In the genomic region with DNA sequence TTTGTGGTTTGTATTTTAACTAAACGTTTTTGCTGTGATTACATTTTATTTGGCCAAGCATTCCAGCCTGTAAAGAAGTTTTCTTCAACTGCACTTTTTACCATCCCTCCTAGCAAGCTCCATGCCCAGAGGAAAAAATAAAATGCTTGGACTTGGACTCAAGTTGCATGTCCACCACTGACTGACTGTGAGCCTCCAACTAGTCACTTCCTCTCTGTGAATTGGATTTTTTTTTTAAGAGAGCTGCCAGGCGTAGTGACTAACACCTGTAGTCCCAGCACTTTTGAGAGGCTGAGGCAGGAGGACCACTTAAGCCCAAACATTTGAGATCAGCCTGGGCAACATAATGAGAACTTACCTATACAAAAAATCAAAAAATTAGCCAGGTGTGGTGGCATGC, we compare ENCODE assay signal across 35 cellular contexts.
"Had no signal": no experiment of that assay in that cellular context is flagged by ENCODE, and none has a peak within 500 bp of the region (broad histone marks: within the 10 kb centered on the region; RNA-seq: fewer than 3 reads in every experiment).

No MANE protein-coding gene starts in this region.

- DNase-seq: activated CD4-positive, alpha-beta memory T cell treated with anti-CD3 and anti-CD28 coated beads for 36 hours; activated CD4-positive, alpha-beta T cell treated with anti-CD3 and anti-CD28 coated beads for 36 hours; activated CD4-positive, alpha-beta T cell treated with anti-CD3 and anti-CD28 coated beads, Interleukin-2, amount 10 ng/mL, durations not matched to agents 24 days and 14 days; activated CD4-positive, CD25-positive, alpha-beta regulatory T cell; activated CD4-positive, CD25-positive, alpha-beta regulatory T cell treated with anti-CD3 and anti-CD28 coated beads, Interleukin-2, amount 50 U/mL, for 72 hours; activated CD8-positive, alpha-beta memory T cell treated with anti-CD3 and anti-CD28 coated beads, Interleukin-2, amount 10 ng/mL, durations not matched to agents 7 days and 5 days; activated CD8-positive, alpha-beta memory T cell treated with anti-CD3 and anti-CD28 coated beads, Interleukin-2, amount 50 U/mL, for 4 hours; activated CD8-positive, alpha-beta T cell treated with anti-CD3 and anti-CD28 coated beads, Interleukin-2, amount 10 ng/mL, durations not matched to agents 7 days and 5 days; activated effector memory CD4-positive, alpha-beta T cell treated with anti-CD3 and anti-CD28 coated beads, Interleukin-2, amount 50 U/mL, for 16 hours; activated naive CD4-positive, alpha-beta T cell treated with anti-CD3 and anti-CD28 coated beads for 36 hours; activated naive CD8-positive, alpha-beta T cell treated with anti-CD3 and anti-CD28 coated beads for 36 hours; activated naive CD8-positive, alpha-beta T cell treated with anti-CD3 and anti-CD28 coated beads, Interleukin-2, amount 50 U/mL, for 24 hours; activated T-cell treated with anti-CD3 and anti-CD28 coated beads, Interleukin-2, amount 50 U/mL, for 1 hour; activated T-cell treated with anti-CD3 and anti-CD28 coated beads, Interleukin-2, amount 50 U/mL, for 48 hours; adrenal gland; amygdala; aorta; body of pancreas; dorsolateral prefrontal cortex; effector memory CD4-positive, alpha-beta T cell; endodermal cell; erythroblast; foreskin melanocyte; heart right ventricle; T-cell; T1000 had no signal

- H3K36me3 ChIP-seq: adrenal gland, esophagus muscularis mucosa, gastroesophageal sphincter, heart right ventricle had no signal

- H3K4me3 ChIP-seq: adrenal gland, body of pancreas, coronary artery, dorsolateral prefrontal cortex, esophagus muscularis mucosa, gastroesophageal sphincter, heart right ventricle had no signal

- H3K4me3 Mint-ChIP-seq: activated CD4-positive, alpha-beta memory T cell treated with anti-CD3 and anti-CD28 coated beads for 36 hours; activated CD4-positive, alpha-beta T cell treated with anti-CD3 and anti-CD28 coated beads for 36 hours; activated CD4-positive, alpha-beta T cell treated with anti-CD3 and anti-CD28 coated beads, Interleukin-2, amount 10 ng/mL, durations not matched to agents 24 days and 14 days; activated CD8-positive, alpha-beta memory T cell treated with anti-CD3 and anti-CD28 coated beads, Interleukin-2, amount 10 ng/mL, durations not matched to agents 7 days and 5 days; activated CD8-positive, alpha-beta T cell treated with anti-CD3 and anti-CD28 coated beads, Interleukin-2, amount 10 ng/mL, durations not matched to agents 7 days and 5 days; activated naive CD4-positive, alpha-beta T cell treated with anti-CD3 and anti-CD28 coated beads for 36 hours; activated naive CD4-positive, alpha-beta T cell treated with anti-CD3 and anti-CD28 coated beads, Interleukin-2, amount 50 U/mL, for 24 hours; activated naive CD8-positive, alpha-beta T cell treated with anti-CD3 and anti-CD28 coated beads for 36 hours; activated naive CD8-positive, alpha-beta T cell treated with anti-CD3 and anti-CD28 coated beads, Interleukin-2, amount 50 U/mL, for 24 hours; activated T-helper 1 cell treated with anti-CD3 and anti-CD28 coated beads, Interleukin-12 subunit alpha, Interleukin-12 subunit beta, Interleukin-2, Interleukin-4 antibody, amounts not matched to agents 30 ng/mL and 10 ng/mL and 1 ng/mL, durations not matched to agents 14 hours and 24 hours and 36 hours; central memory CD8-positive, alpha-beta T cell; dendritic cell treated with granulocyte-macrophage colony-stimulating factor and Interleukin-4, amounts not matched to agents 40 ng/mL and 50 ng/mL, for 4 days; endodermal cell; T-cell; T-helper 1 cell treated with Interleukin-12 subunit alpha and Interleukin-12 subunit beta and Interleukin-4 antibody, amounts not matched to agents 30 μg/mL and 1 μg/mL, for 36 hours had no signal

- H3K9me3 Mint-ChIP-seq: activated naive CD8-positive, alpha-beta T cell treated with anti-CD3 and anti-CD28 coated beads for 36 hours; endodermal cell had no signal

- H3K36me3 Mint-ChIP-seq: activated CD4-positive, alpha-beta memory T cell treated with anti-CD3 and anti-CD28 coated beads for 36 hours; activated CD8-positive, alpha-beta memory T cell treated with anti-CD3 and anti-CD28 coated beads, Interleukin-2, amount 10 ng/mL, durations not matched to agents 7 days and 5 days; activated naive CD4-positive, alpha-beta T cell treated with anti-CD3 and anti-CD28 coated beads, Interleukin-2, amount 50 U/mL, for 24 hours; activated naive CD8-positive, alpha-beta T cell treated with anti-CD3 and anti-CD28 coated beads for 36 hours; T-cell had no signal

- H3K27me3 ChIP-seq: adrenal gland, body of pancreas, esophagus muscularis mucosa, gastroesophageal sphincter, heart right ventricle had no signal

- H3K27me3 Mint-ChIP-seq: activated CD4-positive, alpha-beta memory T cell treated with anti-CD3 and anti-CD28 coated beads for 36 hours; activated CD4-positive, alpha-beta T cell treated with anti-CD3 and anti-CD28 coated beads for 36 hours; activated CD4-positive, alpha-beta T cell treated with anti-CD3 and anti-CD28 coated beads, Interleukin-2, amount 10 ng/mL, durations not matched to agents 24 days and 14 days; activated CD8-positive, alpha-beta memory T cell treated with anti-CD3 and anti-CD28 coated beads, Interleukin-2, amount 10 ng/mL, durations not matched to agents 7 days and 5 days; activated naive CD4-positive, alpha-beta T cell treated with anti-CD3 and anti-CD28 coated beads, Interleukin-2, amount 50 U/mL, for 24 hours; activated naive CD8-positive, alpha-beta T cell treated with anti-CD3 and anti-CD28 coated beads for 36 hours; activated naive CD8-positive, alpha-beta T cell treated with anti-CD3 and anti-CD28 coated beads, Interleukin-2, amount 50 U/mL, for 24 hours; central memory CD8-positive, alpha-beta T cell; dendritic cell treated with granulocyte-macrophage colony-stimulating factor and Interleukin-4, amounts not matched to agents 40 ng/mL and 50 ng/mL, for 4 days; T-cell had no signal

- H3K4me1 Mint-ChIP-seq: activated CD4-positive, alpha-beta T cell treated with anti-CD3 and anti-CD28 coated beads for 36 hours; activated CD4-positive, alpha-beta T cell treated with anti-CD3 and anti-CD28 coated beads, Interleukin-2, amount 10 ng/mL, durations not matched to agents 24 days and 14 days; activated CD8-positive, alpha-beta memory T cell treated with anti-CD3 and anti-CD28 coated beads, Interleukin-2, amount 10 ng/mL, durations not matched to agents 7 days and 5 days; activated naive CD4-positive, alpha-beta T cell treated with anti-CD3 and anti-CD28 coated beads, Interleukin-2, amount 50 U/mL, for 24 hours; activated naive CD8-positive, alpha-beta T cell treated with anti-CD3 and anti-CD28 coated beads for 36 hours; activated naive CD8-positive, alpha-beta T cell treated with anti-CD3 and anti-CD28 coated beads, Interleukin-2, amount 50 U/mL, for 24 hours; central memory CD8-positive, alpha-beta T cell; endodermal cell; T-cell had no signal

- H3K27ac Mint-ChIP-seq: activated CD4-positive, alpha-beta memory T cell treated with anti-CD3 and anti-CD28 coated beads for 36 hours; activated CD4-positive, alpha-beta T cell treated with anti-CD3 and anti-CD28 coated beads for 36 hours; activated CD4-positive, alpha-beta T cell treated with anti-CD3 and anti-CD28 coated beads, Interleukin-2, amount 10 ng/mL, durations not matched to agents 24 days and 14 days; activated CD8-positive, alpha-beta memory T cell treated with anti-CD3 and anti-CD28 coated beads, Interleukin-2, amount 10 ng/mL, durations not matched to agents 7 days and 5 days; activated CD8-positive, alpha-beta T cell treated with anti-CD3 and anti-CD28 coated beads, Interleukin-2, amount 10 ng/mL, durations not matched to agents 7 days and 5 days; activated naive CD4-positive, alpha-beta T cell treated with anti-CD3 and anti-CD28 coated beads for 36 hours; activated naive CD4-positive, alpha-beta T cell treated with anti-CD3 and anti-CD28 coated beads, Interleukin-2, amount 50 U/mL, for 24 hours; activated naive CD8-positive, alpha-beta T cell treated with anti-CD3 and anti-CD28 coated beads for 36 hours; activated naive CD8-positive, alpha-beta T cell treated with anti-CD3 and anti-CD28 coated beads, Interleukin-2, amount 50 U/mL, for 24 hours; activated T-helper 1 cell treated with anti-CD3 and anti-CD28 coated beads, Interleukin-12 subunit alpha, Interleukin-12 subunit beta, Interleukin-2, Interleukin-4 antibody, amounts not matched to agents 30 ng/mL and 10 ng/mL and 1 ng/mL, durations not matched to agents 14 hours and 24 hours and 36 hours; activated T-helper 2 cell treated with anti-CD3 and anti-CD28 coated beads, Interferon-gamma antibody, Interleukin-2, Interleukin-4, amounts not matched to agents 10 μg/mL and 5 μg/mL and 100 μg/mL, durations not matched to agents 14 hours and 24 hours and 36 hours; dendritic cell treated with granulocyte-macrophage colony-stimulating factor and Interleukin-4, amounts not matched to agents 40 ng/mL and 50 ng/mL, for 4 days; endodermal cell; T-cell; T-helper 1 cell treated with Interleukin-12 subunit alpha and Interleukin-12 subunit beta and Interleukin-4 antibody, amounts not matched to agents 30 μg/mL and 1 μg/mL, for 36 hours had no signal
